8 cellular contexts compared by ENCODE assay signal in genomic region chr5:138542120-138542955, GRCh38. TPM values are rescaled to one million over a fixed set of nuclear protein-coding genes. Genes with fewer than 3 reads are reported as not detected.
A peak's percentile ranks its signal among the peaks of the same experiment; 100 is the strongest.
DNase-seq lines count a peak whose midpoint lies in the region; ATAC-seq, FAIRE-seq and TF ChIP-seq lines count a peak whose summit lies in the region.

No MANE protein-coding gene starts in this region.

- peaks cover 70% of the 10 kb centered on the region for H3K4me1 Mint-ChIP-seq in stimulated activated naive CD8-positive, alpha-beta T cell treated with anti-CD3 and anti-CD28 coated beads, Interleukin-15, amount 100 ng/mL, for 72 hours

- H3K4me3 ChIP-seq in HUES6 (ENCODE audit: low read depth, low read length), result peak overlapping the region; percentile 97
- peak overlapping the region; percentile 99 for H3K4me3 ChIP-seq in adipocyte (ENCODE audit: low read length)
- peak overlapping the region; percentile 78 for H3K4me3 ChIP-seq in iPS-18c (ENCODE audit: insufficient read depth, low read depth, low read length)

- no peak for TF ChIP-seq CTCF in D721Med (IDR thresholded peaks at IDR 0.05; ENCODE audit: insufficient read depth, missing control alignments)

- H3K36me3 ChIP-seq in HUES6 (ENCODE audit: control insufficient read depth, insufficient read depth, low read length) (peaks cover 39% of the 10 kb centered on the region), adipocyte (ENCODE audit: control insufficient read depth, insufficient read depth, low read length, severe bottlenecking) (peaks cover 19% of the 10 kb centered on the region)

- H3K27me3 Mint-ChIP-seq in stimulated activated naive CD8-positive, alpha-beta T cell treated with anti-CD3 and anti-CD28 coated beads, Interleukin-15, amount 100 ng/mL, for 72 hours, result no peaks in the 10 kb centered on the region

- H3K9me3 Mint-ChIP-seq in stimulated activated naive CD8-positive, alpha-beta T cell treated with anti-CD3 and anti-CD28 coated beads, Interleukin-15, amount 100 ng/mL, for 72 hours, result no peaks in the 10 kb centered on the region

- peak overlapping the region; percentile 89 to 98 for H3K4me3 Mint-ChIP-seq in stimulated activated naive CD8-positive, alpha-beta T cell treated with anti-CD3 and anti-CD28 coated beads, Interleukin-15, amount 100 ng/mL, for 72 hours

- DNase-seq in ELR (ENCODE audit: low read depth), result peak; percentile 41
- DNase-seq in adipocyte (ENCODE audit: low read depth), result peak; percentile 46
- no peak for DNase-seq in stimulated activated naive CD8-positive, alpha-beta T cell treated with anti-CD3 and anti-CD28 coated beads, Interleukin-15, amount 100 ng/mL, for 72 hours
- DNase-seq in D721Med (ENCODE audit: insufficient read length, low spot score), result no peak

- H3K27ac ChIP-seq in HUES6 (ENCODE audit: low read depth, low read length), result peak overlapping the region; percentile 100

- H3K9me3 ChIP-seq in HUES6 (ENCODE audit: control insufficient read depth, insufficient read depth, low read depth, low read length), result no peaks in the 10 kb centered on the region
- no peaks in the 10 kb centered on the region for H3K9me3 ChIP-seq in adipocyte (ENCODE audit: control insufficient read depth, low read length)
- no peaks in the 10 kb centered on the region for H3K9me3 ChIP-seq in iPS-18c (ENCODE audit: control insufficient read depth, insufficient read depth, low read length)

- peak overlapping the region; percentile 98 for H3K9ac ChIP-seq in HUES6 (ENCODE audit: low read length)
- H3K9ac ChIP-seq in adipocyte (ENCODE audit: low read length), result peak overlapping the region; percentile 99

- FAIRE-seq in D721Med (lab: Jason Lieb, UNC), result no peak

- peaks cover 16% of the 10 kb centered on the region; the same call in 1 of the 2 replicates for H3K4me1 ChIP-seq in HUES6 (ENCODE audit: control insufficient read depth, insufficient read depth, low read length)
- peaks cover 57% of the 10 kb centered on the region for H3K4me1 ChIP-seq in adipocyte (ENCODE audit: control insufficient read depth, insufficient read depth, low read length)

- H3K27me3 ChIP-seq in HUES6 (ENCODE audit: control insufficient read depth, insufficient read depth, low read length) (no peaks in the 10 kb centered on the region), adipocyte (replicated peaks; ENCODE audit: control insufficient read depth, insufficient read depth, low read length) (no peaks in the 10 kb centered on the region)

- ATAC-seq in stimulated activated naive CD8-positive, alpha-beta T cell treated with anti-CD3 and anti-CD28 coated beads, Interleukin-15, amount 100 ng/mL, for 72 hours, result peak; percentile 52
- ATAC-seq in HG02981 (IDR thresholded peaks at IDR 0.05; ENCODE audit: unreplicated experiment) (no peak), esophagus mucosa (no peak)

- peak overlapping the region; percentile 98 to 100 for H3K27ac Mint-ChIP-seq in stimulated activated naive CD8-positive, alpha-beta T cell treated with anti-CD3 and anti-CD28 coated beads, Interleukin-15, amount 100 ng/mL, for 72 hours

RNA-seq across cellular contexts. Expression of gene ETF1, which starts 0.7 kb away (rescaled TPM):
- total RNA-seq in esophagus mucosa, result 125 TPM

RNA-seq across cellular contexts. Expression of gene HSPA9, which starts 32.9 kb away (rescaled TPM):
- total RNA-seq in esophagus mucosa, result 176 TPM

Comparison
In these comparisons a context has a peak if more than half of its experiments do, and no peak if none do; other contexts are left out.
1. DNase-seq: peak in ELR (single experiment) and adipocyte (single experiment); none in stimulated activated naive CD8-positive, alpha-beta T cell treated with anti-CD3 and anti-CD28 coated beads, Interleukin-15, amount 100 ng/mL, for 72 hours (0 of 2) and D721Med (single experiment).
2. Peak in every context shown above with its lines, with median percentiles within 50 percentile points of each other: H3K4me3 ChIP-seq.